In the genomic region with DNA sequence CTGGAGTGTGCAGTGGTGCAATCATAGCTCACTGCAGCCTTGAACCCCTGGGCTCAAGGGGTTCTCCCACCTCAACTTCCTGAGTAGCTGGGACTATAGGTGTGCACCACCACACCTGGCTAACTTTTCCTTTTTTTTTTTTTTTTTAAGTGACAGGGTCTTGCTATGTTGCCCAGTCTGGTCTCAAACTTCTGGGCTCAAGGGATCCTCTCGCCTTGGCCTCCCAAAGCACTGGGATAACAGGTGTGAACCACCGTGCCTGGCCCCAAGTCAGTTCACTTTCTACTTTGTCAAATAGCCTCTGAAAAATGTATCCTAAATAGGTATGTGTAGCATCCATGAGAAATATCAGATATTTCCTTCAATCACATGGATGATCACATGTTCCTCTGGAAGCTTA, we compare ENCODE assay signal across 28 cellular contexts.
"Had no signal": no experiment of that assay in that cellular context is flagged by ENCODE, and none has a peak within 500 bp of the region (broad histone marks: within the 10 kb centered on the region; RNA-seq: fewer than 3 reads in every experiment).

No MANE protein-coding gene starts in this region.

- H2AFZ ChIP-seq: neural progenitor cell had no signal

- H3K36me3 ChIP-seq: neural progenitor cell, neutrophil, ovary, right atrium auricular region, stomach, suprapubic skin, thoracic aorta, tibial artery, upper lobe of right lung had no signal

- H3K27me3 ChIP-seq: neural progenitor cell, neutrophil, ovary, right atrium auricular region, stomach, suprapubic skin, upper lobe of right lung had no signal

- H3K27ac ChIP-seq: neural progenitor cell, neutrophil, ovary, right atrium auricular region, skin epidermis, stomach, suprapubic skin, thoracic aorta, tibial artery, upper lobe of right lung had no signal

- H3K9me3 ChIP-seq: neutrophil, ovary, right atrium auricular region, stomach, suprapubic skin, thoracic aorta, tibial artery, upper lobe of right lung had no signal

- FAIRE-seq: keratinocyte, urothelium cell line had no signal

- H3K4me3 ChIP-seq: lung, neural progenitor cell, ovary, right atrium auricular region, skin epidermis, stomach, suprapubic skin, thoracic aorta, tibial artery, upper lobe of right lung had no signal

- H3K4me1 ChIP-seq: neural progenitor cell, right atrium auricular region, stomach, tibial artery, upper lobe of right lung had no signal

- H3K9ac ChIP-seq: neural progenitor cell had no signal

- H3K4me2 ChIP-seq: neural progenitor cell had no signal

- DNase-seq: hippocampal formation; kidney glomerular epithelial cell; left cardiac atrium; mesendoderm; naive B cell; natural killer cell; nephron progenitor cell; ovary; stimulated activated CD4-positive, alpha-beta T cell treated with anti-CD3 and anti-CD28 coated beads, Interleukin-12 subunit alpha, Interleukin-12 subunit beta, amount 100 ng/mL, for 4 hours; stimulated activated CD4-positive, alpha-beta T cell treated with anti-CD3 and anti-CD28 coated beads, Interleukin-15, amount 100 ng/mL, for 24 hours; stimulated activated CD4-positive, alpha-beta T cell treated with anti-CD3 and anti-CD28 coated beads, Interleukin-2, amount 100 ng/mL, for 24 hours; stimulated activated CD4-positive, alpha-beta T cell treated with anti-CD3 and anti-CD28 coated beads, Interleukin-4, amount 100 ng/mL, for 1 hour; stimulated activated naive B cell treated with anti-CD40 and anti-IgM and Interleukin-4, amounts not matched to agents 10 μg/mL and 1 μg/mL and 100 μg/mL, for 72 hours; stimulated activated naive CD8-positive, alpha-beta T cell treated with anti-CD3 and anti-CD28 coated beads, Interleukin-15, Interleukin-2, amounts not matched to agents 100 U/mL and 50 U/mL, for 24 hours; stomach; tibial artery; trophoblast cell; upper lobe of right lung had no signal

- ATAC-seq: left cardiac atrium; left lobe of liver; natural killer cell; stimulated activated naive B cell treated with anti-CD40 and anti-IgM and Interleukin-4, amounts not matched to agents 10 μg/mL and 1 μg/mL and 100 μg/mL, for 72 hours; stimulated activated naive CD8-positive, alpha-beta T cell treated with anti-CD3 and anti-CD28 coated beads, Interleukin-15, Interleukin-2, amounts not matched to agents 100 U/mL and 50 U/mL, for 24 hours had no signal
